ENCODE assay signal across 31 cellular contexts in the genomic region with DNA sequence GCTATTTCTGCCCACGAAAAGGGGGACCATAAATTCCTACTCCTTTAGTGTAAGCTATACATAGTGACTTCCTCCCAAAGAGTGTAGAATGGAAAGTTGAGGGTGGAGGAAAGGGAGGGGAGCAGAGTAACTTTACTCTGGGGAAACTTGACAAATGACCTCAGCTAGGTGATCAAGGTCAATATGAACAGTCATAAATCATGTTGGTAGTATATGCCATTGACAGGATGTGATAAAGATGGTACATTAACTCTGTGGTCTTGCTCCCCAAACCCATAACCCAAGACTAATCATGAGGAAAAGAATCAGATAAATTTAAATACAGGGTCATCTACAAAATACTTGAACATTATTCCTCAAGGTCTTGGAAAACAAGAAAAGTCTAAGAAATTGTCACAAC.
"Had no signal": no experiment of that assay in that cellular context is flagged by ENCODE, and none has a peak within 500 bp of the region (broad histone marks: within the 10 kb centered on the region; RNA-seq: fewer than 3 reads in every experiment).

No MANE protein-coding gene starts in this region.

- DNase-seq: activated CD4-positive, alpha-beta T cell treated with anti-CD3 and anti-CD28 coated beads, Interleukin-2, amount 10 ng/mL, durations not matched to agents 24 days and 14 days; activated CD4-positive, alpha-beta T cell treated with anti-CD3 and anti-CD28 coated beads, Interleukin-2, amount 50 U/mL, for 4 hours; activated CD8-positive, alpha-beta T cell treated with anti-CD3 and anti-CD28 coated beads, Interleukin-2, amount 10 ng/mL, durations not matched to agents 7 days and 5 days; activated effector memory CD4-positive, alpha-beta T cell treated with Interleukin-2 at 50 U/mL for 16 hours; activated naive CD4-positive, alpha-beta T cell treated with anti-CD3 and anti-CD28 coated beads, Interleukin-2, amount 10 ng/mL, durations not matched to agents 7 days and 5 days; activated naive CD8-positive, alpha-beta T cell treated with anti-CD3 and anti-CD28 coated beads, Interleukin-2, amount 50 U/mL, for 24 hours; activated T-cell treated with anti-CD3 and anti-CD28 coated beads, Interleukin-2, amount 50 U/mL, for 4 hours; anterior cingulate cortex; caudate nucleus; cerebellar nuclear complex; Kasumi-1; KG1; MM.1S; NCI-H1048; NCI-H1105 treated with DMSO at 0.1 percent for 48 hours; NCI-H1436; NCI-H1694; NCI-H1930; NCI-H345; NCI-H524 treated with DMSO at 0.1 percent for 48 hours; PC-3; Peyer's patch; RPMI8226; SIG-M5; SW 1271; T-helper 1 cell; T1000 had no signal

- H3K9me3 Mint-ChIP-seq: activated CD4-positive, alpha-beta T cell treated with anti-CD3 and anti-CD28 coated beads, Interleukin-2, amount 10 ng/mL, durations not matched to agents 24 days and 14 days; activated naive CD4-positive, alpha-beta T cell treated with anti-CD3 and anti-CD28 coated beads, Interleukin-2, amount 10 ng/mL, durations not matched to agents 7 days and 5 days; activated T-cell treated with anti-CD3 and anti-CD28 coated beads, Interleukin-2, amount 50 U/mL, for 4 hours had no signal

- H3K4me1 Mint-ChIP-seq: activated CD4-positive, alpha-beta T cell treated with anti-CD3 and anti-CD28 coated beads, Interleukin-2, amount 10 ng/mL, durations not matched to agents 24 days and 14 days; activated naive CD4-positive, alpha-beta T cell treated with anti-CD3 and anti-CD28 coated beads, Interleukin-2, amount 10 ng/mL, durations not matched to agents 7 days and 5 days had no signal

- H3K9me3 ChIP-seq: Peyer's patch had no signal

- H3K4me3 Mint-ChIP-seq: activated CD4-positive, alpha-beta T cell treated with anti-CD3 and anti-CD28 coated beads, Interleukin-2, amount 10 ng/mL, durations not matched to agents 24 days and 14 days; activated CD8-positive, alpha-beta T cell treated with anti-CD3 and anti-CD28 coated beads, Interleukin-2, amount 10 ng/mL, durations not matched to agents 7 days and 5 days; activated naive CD4-positive, alpha-beta T cell treated with anti-CD3 and anti-CD28 coated beads, Interleukin-2, amount 10 ng/mL, durations not matched to agents 7 days and 5 days; activated naive CD8-positive, alpha-beta T cell; activated naive CD8-positive, alpha-beta T cell treated with anti-CD3 and anti-CD28 coated beads, Interleukin-2, amount 50 U/mL, for 24 hours; activated T-cell treated with anti-CD3 and anti-CD28 coated beads, Interleukin-2, amount 50 U/mL, for 4 hours; activated T-helper 1 cell treated with anti-CD3 and anti-CD28 coated beads, Interleukin-12 subunit alpha, Interleukin-12 subunit beta, Interleukin-2, Interleukin-4 antibody, amounts not matched to agents 30 ng/mL and 10 ng/mL and 1 ng/mL, durations not matched to agents 14 hours and 24 hours and 36 hours; brain had no signal

- H3K27me3 Mint-ChIP-seq: activated CD4-positive, alpha-beta T cell treated with anti-CD3 and anti-CD28 coated beads, Interleukin-2, amount 10 ng/mL, durations not matched to agents 24 days and 14 days; activated naive CD4-positive, alpha-beta T cell treated with anti-CD3 and anti-CD28 coated beads, Interleukin-2, amount 10 ng/mL, durations not matched to agents 7 days and 5 days; activated naive CD8-positive, alpha-beta T cell; activated naive CD8-positive, alpha-beta T cell treated with anti-CD3 and anti-CD28 coated beads, Interleukin-2, amount 50 U/mL, for 24 hours; brain had no signal

- H3K4me3 ChIP-seq: Peyer's patch had no signal

- H3K27ac ChIP-seq: Peyer's patch had no signal

- H3K27ac Mint-ChIP-seq: activated CD4-positive, alpha-beta T cell treated with anti-CD3 and anti-CD28 coated beads, Interleukin-2, amount 10 ng/mL, durations not matched to agents 24 days and 14 days; activated CD8-positive, alpha-beta T cell treated with anti-CD3 and anti-CD28 coated beads, Interleukin-2, amount 10 ng/mL, durations not matched to agents 7 days and 5 days; activated naive CD4-positive, alpha-beta T cell treated with anti-CD3 and anti-CD28 coated beads, Interleukin-2, amount 10 ng/mL, durations not matched to agents 7 days and 5 days; activated naive CD8-positive, alpha-beta T cell; activated naive CD8-positive, alpha-beta T cell treated with anti-CD3 and anti-CD28 coated beads, Interleukin-2, amount 50 U/mL, for 24 hours; activated T-helper 1 cell treated with anti-CD3 and anti-CD28 coated beads, Interleukin-12 subunit alpha, Interleukin-12 subunit beta, Interleukin-2, Interleukin-4 antibody, amounts not matched to agents 30 ng/mL and 10 ng/mL and 1 ng/mL, durations not matched to agents 14 hours and 24 hours and 36 hours had no signal

- ATAC-seq: activated CD8-positive, alpha-beta T cell treated with anti-CD3 and anti-CD28 coated beads, Interleukin-2, amount 10 ng/mL, durations not matched to agents 7 days and 5 days; activated naive CD8-positive, alpha-beta T cell treated with anti-CD3 and anti-CD28 coated beads, Interleukin-2, amount 50 U/mL, for 24 hours; activated T-cell treated with anti-CD3 and anti-CD28 coated beads, Interleukin-2, amount 50 U/mL, for 4 hours; PC-3; SK-N-SH treated with all-trans-retinoic acid at 6 μM for 48 hours had no signal

- H3K27me3 ChIP-seq: Peyer's patch had no signal
